ENCODE assay signal across 8 cellular contexts in genomic region chr12:46372852-46373302, GRCh38.
A peak's percentile ranks its signal among the peaks of the same experiment; 100 is the strongest.
DNase-seq lines count a peak whose midpoint lies in the region; ATAC-seq and TF ChIP-seq lines count a peak whose summit lies in the region.

No MANE protein-coding gene starts in this region.

- H3K4me1 Mint-ChIP-seq in central memory CD8-positive, alpha-beta T cell, result peaks cover 49% of the 10 kb centered on the region

- peaks cover 40 to 49% (median 42%) of the 10 kb centered on the region in 10 experiments for H3K4me1 ChIP-seq in BLaER1 treated with 17β-estradiol and CSF1 and Interleukin-3, amounts not matched to agents 10 nM and 100 nM
- H3K4me1 ChIP-seq in KMS-11 (ENCODE audit: low read depth, poor library complexity, severe bottlenecking), result peaks cover 36% of the 10 kb centered on the region
- H3K4me1 ChIP-seq in muscle layer of duodenum (ENCODE audit: control insufficient read depth in 1 of 2, insufficient read depth in 2 of 2, low read length in 2 of 2), result peaks cover 14 to 32% of the 10 kb centered on the region in 2 donors

- no peaks in the 10 kb centered on the region for H3K9me3 ChIP-seq in BLaER1 treated with 17β-estradiol and CSF1 and Interleukin-3, amounts not matched to agents 10 nM and 100 nM (replicated peaks in 1 of 11)
- no peaks in the 10 kb centered on the region for H3K9me3 ChIP-seq in muscle layer of duodenum (ENCODE audit: control insufficient read depth in 1 of 2, low read length in 2 of 2)

- H3K27me3 ChIP-seq in BLaER1 treated with 17β-estradiol and CSF1 and Interleukin-3, amounts not matched to agents 10 nM and 100 nM, result no peaks in the 10 kb centered on the region
- H3K27me3 ChIP-seq in KMS-11 (ENCODE audit: insufficient read depth, low read depth) (no peaks in the 10 kb centered on the region), muscle layer of duodenum (ENCODE audit: low read depth, low read length) (no peaks in the 10 kb centered on the region)

- DNase-seq in central memory CD8-positive, alpha-beta T cell (ENCODE audit: low spot score in 2 of 2), result no peak

- ATAC-seq in central memory CD8-positive, alpha-beta T cell (replicated peaks; ENCODE audit: extremely low read depth, poor library complexity, severe bottlenecking), result no peak
- ATAC-seq in GM21447 (IDR thresholded peaks at IDR 0.05; ENCODE audit: unreplicated experiment), result no peak
- ATAC-seq in GM19351 (IDR thresholded peaks at IDR 0.05; ENCODE audit: unreplicated experiment), result no peak
- ATAC-seq in GM19035 (IDR thresholded peaks at IDR 0.05; ENCODE audit: unreplicated experiment), result no peak
- ATAC-seq in HG03025 (IDR thresholded peaks at IDR 0.05; ENCODE audit: low FRiP score, unreplicated experiment), result no peak

- no peaks in the 10 kb centered on the region for H3K9me3 Mint-ChIP-seq in central memory CD8-positive, alpha-beta T cell

- H3K4me3 Mint-ChIP-seq in central memory CD8-positive, alpha-beta T cell, result peak overlapping the region; percentile 93

- H3K4me3 ChIP-seq in BLaER1 treated with 17β-estradiol and CSF1 and Interleukin-3, amounts not matched to agents 10 nM and 100 nM, result peak overlapping the region; percentile 82 to 98 (median 94)
- H3K4me3 ChIP-seq in KMS-11 (IDR thresholded peaks at IDR 0.05; ENCODE audit: insufficient read depth, low read depth, low read length), result no peak overlapping the region
- peak overlapping the region; percentile 92 to 99 for H3K4me3 ChIP-seq in muscle layer of duodenum (ENCODE audit: low read depth in 1 of 2, low read length in 2 of 2)

- H2AFZ ChIP-seq in KMS-11 (ENCODE audit: low read depth), result peak overlapping the region; percentile 92

- H3K27me3 Mint-ChIP-seq in central memory CD8-positive, alpha-beta T cell, result no peaks in the 10 kb centered on the region

- TF ChIP-seq CTCF in KMS-11 (conservative IDR thresholded peaks at IDR 0.05; ENCODE audit: low read depth, low read length), result no peak

- peak overlapping the region; percentile 100 for H3K27ac Mint-ChIP-seq in central memory CD8-positive, alpha-beta T cell (ENCODE audit: low read depth)

- peaks cover 33 to 34% (median 33%) of the 10 kb centered on the region in 11 experiments for H3K36me3 ChIP-seq in BLaER1 treated with 17β-estradiol and CSF1 and Interleukin-3, amounts not matched to agents 10 nM and 100 nM
- H3K36me3 ChIP-seq in KMS-11 (ENCODE audit: insufficient read depth) (peaks cover 22% of the 10 kb centered on the region), muscle layer of duodenum (ENCODE audit: control insufficient read depth in 1 of 2, insufficient read depth in 2 of 2, low read length in 2 of 2) (peaks cover 26 to 45% of the 10 kb centered on the region in 2 donors)

- H3K9ac ChIP-seq in BLaER1 treated with 17β-estradiol and CSF1 and Interleukin-3, amounts not matched to agents 10 nM and 100 nM, result peak overlapping the region; percentile 94 to 99 (median 98)
- H3K9ac ChIP-seq in KMS-11, result peak overlapping the region; percentile 93

- peak overlapping the region; percentile 87 to 98 (median 97) for H3K4me2 ChIP-seq in BLaER1 treated with 17β-estradiol and CSF1 and Interleukin-3, amounts not matched to agents 10 nM and 100 nM
- peak overlapping the region; percentile 93 for H3K4me2 ChIP-seq in KMS-11

- H4K20me1 ChIP-seq in BLaER1 treated with 17β-estradiol and CSF1 and Interleukin-3, amounts not matched to agents 10 nM and 100 nM, result peaks cover 33 to 44% (median 40%) of the 10 kb centered on the region in 11 experiments
- 0 out of 2 replicates have a peak, but pooled peaks cover 8% of the 10 kb centered on the region for H4K20me1 ChIP-seq in KMS-11 (ENCODE audit: insufficient read depth)

- H3K36me3 Mint-ChIP-seq in central memory CD8-positive, alpha-beta T cell (ENCODE audit: insufficient read depth), result peaks cover 51% of the 10 kb centered on the region

- peak overlapping the region; percentile 89 to 98 (median 97) for H3K27ac ChIP-seq in BLaER1 treated with 17β-estradiol and CSF1 and Interleukin-3, amounts not matched to agents 10 nM and 100 nM
- H3K27ac ChIP-seq in KMS-11 (no peak overlapping the region), muscle layer of duodenum (ENCODE audit: low read length) (peak overlapping the region; percentile 98)

- peaks cover 45% of the 10 kb centered on the region for H3K79me2 ChIP-seq in KMS-11 (ENCODE audit: insufficient read depth, low read depth)
